In genomic region chr5:172715931-172716682, GRCh38 we compare ENCODE assay signal across 10 cellular contexts. TPM values are rescaled to one million over a fixed set of nuclear protein-coding genes. Genes with fewer than 3 reads are reported as not detected.
DNase-seq lines count a peak whose midpoint lies in the region; ATAC-seq, FAIRE-seq and TF ChIP-seq lines count a peak whose summit lies in the region.
"Had no signal": no experiment of that assay in that cellular context is flagged by ENCODE, and none has a peak within 500 bp of the region (broad histone marks: within the 10 kb centered on the region; RNA-seq: fewer than 3 reads in every experiment).

No MANE protein-coding gene starts in this region.

- H2AFZ ChIP-seq in HepG2 (ENCODE audit: low read length): no peak overlapping the region

- no peaks in the 10 kb centered on the region for H3K27me3 ChIP-seq in adrenal gland
- H3K27me3 ChIP-seq in HepG2 (ENCODE audit: control insufficient read depth in 1 of 2, insufficient read depth in 2 of 2, low read length in 2 of 2): peaks cover 0 to 1% of the 10 kb centered on the region in 2 experiments; a peak in 1 of 5 replicates
- no peaks in the 10 kb centered on the region for H3K27me3 ChIP-seq in suprapubic skin
- no peaks in the 10 kb centered on the region for H3K27me3 ChIP-seq in small intestine (ENCODE audit: control insufficient read depth in 2 of 2, insufficient read depth in 2 of 2, low read length in 2 of 2)

- in situ Hi-C loops in HepG2 (cut with HindIII; ENCODE audit: extremely low pct_ligation_motif_present, low pct_unique_long_range_greater_than_20kb): loop anchor here (25.0 kb wide), 1 partner anchor 421 kb away; the partner anchor contains the start of gene BNIP1

- no peaks in the 10 kb centered on the region for H4K20me1 ChIP-seq in HepG2 (ENCODE audit: insufficient read depth, low read length)

- H3K9me3 ChIP-seq in HEK293 (ENCODE audit: control insufficient read depth, insufficient read depth, low read depth, low read length) (no peaks in the 10 kb centered on the region), adrenal gland (replicated peaks in 1 of 3) (no peaks in the 10 kb centered on the region), HepG2 (ENCODE audit: low read length) (no peaks in the 10 kb centered on the region), suprapubic skin (no peaks in the 10 kb centered on the region), small intestine (ENCODE audit: control insufficient read depth, low read depth) (no peaks in the 10 kb centered on the region)
- H3K9me3 ChIP-seq: Caco-2 had no signal

- H3K4me2 ChIP-seq in HepG2 (ENCODE audit: low read depth, low read length): peak overlapping the region; percentile 77

- FAIRE-seq in HepG2 (lab: Jason Lieb, UNC) (no peak), small intestine (lab: Jason Lieb, UNC) (no peak)
- FAIRE-seq: colon had no signal

- TF ChIP-seq POLR2A in adrenal gland (IDR thresholded peaks at IDR 0.05): no peak
- TF ChIP-seq POLR2A in HepG2 (IDR thresholded peaks at IDR 0.05; ENCODE audit: insufficient read depth in 1 of 2, low read depth in 2 of 2, low read length in 2 of 2): no peak
- no peak for TF ChIP-seq POLR2A in suprapubic skin (IDR thresholded peaks at IDR 0.05)

- H3K36me3 ChIP-seq in HEK293 (ENCODE audit: control insufficient read depth in 2 of 2, insufficient read depth in 1 of 2, low read length in 2 of 2) (no peaks in the 10 kb centered on the region), adrenal gland (replicated peaks in 1 of 2) (no peaks in the 10 kb centered on the region), HepG2 (replicated peaks in 1 of 2; ENCODE audit: control insufficient read depth in 1 of 2, insufficient read depth in 2 of 2, low read length in 2 of 2) (no peaks in the 10 kb centered on the region), suprapubic skin (no peaks in the 10 kb centered on the region), small intestine (ENCODE audit: control insufficient read depth in 2 of 2, insufficient read depth in 2 of 2, low read length in 2 of 2) (no peaks in the 10 kb centered on the region)

- H3K79me2 ChIP-seq in HepG2 (ENCODE audit: insufficient read depth, low read length): no peaks in the 10 kb centered on the region

- H3K9ac ChIP-seq in HepG2 (ENCODE audit: insufficient read depth, low read depth, low read length): peak overlapping the region; percentile 46

- intact Hi-C loops in adrenal gland (cut with DNase I): loop anchor here (2.0 to 5.0 kb wide), 2 partner anchors 46 to 217 kb away; no protein-coding TSS in a partner anchor
- intact Hi-C loops in HepG2 (cut with micrococcal nuclease; ENCODE audit: unreplicated experiment): loop anchor here (1.0 to 10.0 kb wide), 3 partner anchors 57 to 429 kb away; partner anchors contain the start of gene BNIP1

- H3K4me3 ChIP-seq in HEK293 (ENCODE audit: low read depth, low read length) (no peak overlapping the region), adrenal gland (no peak overlapping the region), HepG2 (replicated peaks in 1 of 3; ENCODE audit: insufficient read depth in 1 of 3, low read depth in 2 of 3, low read length in 3 of 3) (peak overlapping the region in 1 of 3 experiments; percentile 43; a peak in 1 of 6 replicates), suprapubic skin (no peak overlapping the region), small intestine (ENCODE audit: low read depth in 1 of 2, low read length in 2 of 2) (no peak overlapping the region)

- DNase-seq in adrenal gland (no peak), HepG2 (ENCODE audit: low spot score) (peak; percentile 43), suprapubic skin (ENCODE audit: low spot score in 2 of 2) (no peak), LoVo (ENCODE audit: low spot score) (no peak), glomerular visceral epithelial cell (ENCODE audit: extremely low spot score) (no peak), small intestine (no peak)

- 76 to 97% (median 83%) methylated on average over 5 to 13 of the region's 13 CpGs for WGBS in adrenal gland, 4 donors
- 56% methylated on average over 12 of the region's 13 CpGs for WGBS in HepG2 (ENCODE audit: low lambda C conversion rate)
- WGBS in suprapubic skin: 82% methylated on average over 12 of the region's 13 CpGs
- WGBS in small intestine, 3 donors: 81 to 85% (median 85%) methylated on average over 13 of the region's 13 CpGs

- peak; percentile 66 for ATAC-seq in HepG2

- H3K4me1 ChIP-seq in HEK293 (ENCODE audit: control insufficient read depth, insufficient read depth, low read length): no peaks in the 10 kb centered on the region
- H3K4me1 ChIP-seq in adrenal gland (replicated peaks in 1 of 2): peaks cover 0 to 32% of the 10 kb centered on the region in 2 donors
- H3K4me1 ChIP-seq in HepG2 (ENCODE audit: insufficient read depth, low read length): peaks cover 59% of the 10 kb centered on the region
- H3K4me1 ChIP-seq in suprapubic skin: peaks cover 55% of the 10 kb centered on the region
- H3K4me1 ChIP-seq in small intestine (ENCODE audit: control insufficient read depth in 2 of 2, insufficient read depth in 1 of 2, low read depth in 1 of 2, low read length in 1 of 2): no peaks in the 10 kb centered on the region

- TF ChIP-seq RAD21 in HepG2 (CRISPR knock-in tag; IDR thresholded peaks at IDR 0.05): no peak

- BruUV-seq in HepG2 (replicated peaks; lab: Mats Ljungman, UMichigan): no TSS peak

- H3K27ac ChIP-seq in HEK293 (ENCODE audit: extremely low read depth, low read depth, low read length) (no peak overlapping the region), adrenal gland (peak overlapping the region in 4 of 5 donors; percentile 51 to 88 (median 60)), HepG2 (ENCODE audit: extremely low read length, insufficient read depth, low read length) (peak overlapping the region; percentile 66), suprapubic skin (peak overlapping the region; percentile 78), small intestine (ENCODE audit: low read depth in 1 of 2, low read length in 1 of 2) (no peak overlapping the region)
- H3K27ac ChIP-seq: SK-N-MC had no signal

- TF ChIP-seq CTCF in HEK293 (tag by site-specific recombination; IDR thresholded peaks at IDR 0.05) (no peak), adrenal gland (IDR thresholded peaks at IDR 0.05) (no peak), HepG2 (CRISPR knock-in tag; IDR thresholded peaks at IDR 0.05) (no peak), suprapubic skin (IDR thresholded peaks at IDR 0.05) (no peak)

- TF ChIP-seq EP300 in HepG2 (IDR thresholded peaks at IDR 0.05; ENCODE audit: low read depth in 2 of 2, low read length in 2 of 2) (no peak), HepG2 (CRISPR knock-in tag; IDR thresholded peaks at IDR 0.05; ENCODE audit: borderline replicate concordance) (no peak), suprapubic skin (IDR thresholded peaks at IDR 0.05) (no peak)

- POLR2A ChIA-PET in HEK293 (lab: Yijun Ruan, JAX): interaction anchor here (0.6 to 1.6 kb wide), 5 partner anchors 51 to 243 kb away, joined by 4 to 14 read pairs (median 5); partner anchors contain the start of genes DUSP1 and RPL26L1
- POLR2A ChIA-PET in HepG2 (lab: Yijun Ruan, JAX): interaction anchor here (0.6 to 1.5 kb wide), 4 partner anchors 49 to 143 kb away, joined by 3 to 4 read pairs (median 4); partner anchors contain the start of gene DUSP1

- CTCF ChIA-PET in HEK293 (lab: Yijun Ruan, JAX): interaction anchor here (0.6 to 2.0 kb wide), 35 partner anchors 9 to 1601 kb away, joined by 3 to 31 read pairs (median 5); partner anchors contain the start of gene DUSP1
- CTCF ChIA-PET in HepG2 (lab: Yijun Ruan, JAX; ENCODE audit: low intra/inter-chr PET ratio, low total read pairs): interaction anchor here (0.9 to 6.7 kb wide), 5 partner anchors 9 to 216 kb away, joined by 3 to 66 read pairs (median 6); partner anchors contain the start of gene DUSP1

TF ChIP-seq in HepG2, 621 proteins besides CTCF, POLR2A, EP300 and RAD21 (continues in another document):
- TF ChIP-seq CHD2 (IDR thresholded peaks at IDR 0.05; ENCODE audit: low read depth, low read length) (no peak), SIN3A (IDR thresholded peaks at IDR 0.05; ENCODE audit: borderline replicate concordance, low read depth, low read length) (no peak)

RNA-seq across cellular contexts. Expression of gene DUSP1, which starts 54.9 kb away (rescaled TPM):
- total RNA-seq in adrenal gland (100 to 1,000 TPM in 7 of 8 donors, 10 to 100 TPM in 1; 60.5 to 603 (median 339) TPM), HepG2 (2016; rRNA removed; fragmentation: Illumina TruSeq; extraction: Trizol) (18.0 and 27.1 TPM in 2 replicates), suprapubic skin (1,000 to 10,000 TPM; 1,246 to 2,948 (median 1,762) TPM)
- polyA plus RNA-seq in adrenal gland (100 to 1,000 TPM in 1 of 3 donors, 10 to 100 TPM in 2; 59.5 to 107 (median 77.1) TPM), HepG2 (2011; rRNA removed) (55.5 and 79.2 TPM in 2 replicates), small intestine (100 to 1,000 TPM in 1 of 3 donors, 10 to 100 TPM in 2; 64.4 to 216 (median 65.4) TPM)
- total RNA-seq in HepG2 (2016; cell fraction: cytosol; rRNA removed; fragmentation: Illumina TruSeq; extraction: Trizol; ENCODE audit: low read depth): 7.1 and 7.8 TPM in 2 replicates
- total RNA-seq in HepG2 (2016; cell fraction: insoluble cytoplasmic fraction; rRNA removed; fragmentation: Illumina TruSeq; extraction: Trizol): 15.8 and 29.9 TPM in 2 replicates
- total RNA-seq in HepG2 (2016; cell fraction: membrane; rRNA removed; fragmentation: Illumina TruSeq; extraction: Trizol): 14.2 and 16.6 TPM in 2 replicates
- total RNA-seq in HepG2 (2016; cell fraction: nucleus; rRNA removed; fragmentation: Illumina TruSeq; extraction: Trizol): 53.7 and 56.5 TPM in 2 replicates
- polyA plus RNA-seq in HepG2 (2011; cell fraction: cytosol; rRNA removed): 59.1 and 69.7 TPM in 2 replicates
- 85.1 and 113 TPM in 2 replicates for polyA plus RNA-seq in HepG2 (2011; cell fraction: nucleus; rRNA removed)
- 48.1 and 56.6 TPM in 2 replicates for polyA plus RNA-seq in HepG2 (2012)
- polyA plus RNA-seq in HepG2 (2016; cell fraction: cytosol; fragmentation: Illumina TruSeq; extraction: Trizol; ENCODE audit: low read depth): 4.7 and 6.0 TPM in 2 replicates
- 17.2 and 23.0 TPM in 2 replicates for polyA plus RNA-seq in HepG2 (2016; cell fraction: insoluble cytoplasmic fraction; fragmentation: Illumina TruSeq; extraction: Trizol; ENCODE audit: low read depth)
- polyA plus RNA-seq in HepG2 (2016; cell fraction: membrane; fragmentation: Illumina TruSeq; extraction: Trizol; ENCODE audit: low read depth): 9.3 and 9.4 TPM in 2 replicates
- polyA plus RNA-seq in HepG2 (2016; cell fraction: nucleus; fragmentation: Illumina TruSeq; extraction: Trizol; ENCODE audit: insufficient read depth, low read depth): 63.2 and 85.8 TPM in 2 replicates
- polyA minus RNA-seq in HepG2 (2011; rRNA and poly(A)+ RNA removed; ENCODE audit: low replicate concordance): 142 and 198 TPM in 2 replicates
- 72.5 and 80.5 TPM in 2 replicates for polyA minus RNA-seq in HepG2 (2011; cell fraction: cytosol; rRNA and poly(A)+ RNA removed)
- 95.3 and 131 TPM in 2 replicates for polyA minus RNA-seq in HepG2 (2011; cell fraction: nucleus; rRNA and poly(A)+ RNA removed)

Comparison
In these comparisons a context has a peak if more than half of its experiments do, and no peak if none do; other contexts are left out.
1. H3K27ac ChIP-seq: peak in adrenal gland (4 of 5), HepG2 (single experiment) and suprapubic skin (single experiment); none in HEK293 (single experiment) and small intestine (0 of 2).
2. Of the 63 proteins assayed by ChIP-seq in both HepG2 and HEK293: peak only in HepG2: ZBTB7A; only in HEK293: none; in both: none; in neither: 62.